Comparison of ENCODE assay signal across 19 cellular contexts in genomic region chr20:22815206-22815551, GRCh38.
"Had no signal": no experiment of that assay in that cellular context is flagged by ENCODE, and none has a peak within 500 bp of the region (broad histone marks: within the 10 kb centered on the region; RNA-seq: fewer than 3 reads in every experiment).

No MANE protein-coding gene starts in this region.

- H3K4me3 ChIP-seq: MG63, SJSA1, SK-N-MC had no signal

- H3K27me3 ChIP-seq: MG63, SJSA1 had no signal

- H3K4me1 ChIP-seq: SJSA1 had no signal

- H3K27ac ChIP-seq: SJSA1, SK-N-MC had no signal

- DNase-seq: Karpas-422, KG1, NCI-H1092, NCI-H1105 treated with DMSO at 0.1 percent for 48 hours, NCI-H1417 treated with DMSO at 0.1 percent for 48 hours, NCI-H146, NCI-H1694 treated with DMSO at 0.1 percent for 48 hours, NCI-H2081, NCI-H2107, NCI-H2227 treated with DMSO at 0.1 percent for 48 hours, NCI-H524, NCI-H526 treated with DMSO at 0.1 percent for 48 hours, NCI-H774, Right ventricle myocardium superior, RPMI8226, SIG-M5 had no signal

- H3K36me3 ChIP-seq: MG63, SJSA1 had no signal

- H3K9me3 ChIP-seq: MG63, SJSA1 had no signal
